In genomic region chr5:116411101-116411571, GRCh38 we compare ENCODE assay signal across 24 cellular contexts.
A peak's percentile ranks its signal among the peaks of the same experiment; 100 is the strongest.
DNase-seq lines count a peak whose midpoint lies in the region; ATAC-seq and TF ChIP-seq lines count a peak whose summit lies in the region.
"Had no signal": no experiment of that assay in that cellular context is flagged by ENCODE, and none has a peak within 500 bp of the region (broad histone marks: within the 10 kb centered on the region; RNA-seq: fewer than 3 reads in every experiment).

No MANE protein-coding gene starts in this region.

- H3K27ac Mint-ChIP-seq in natural killer cell: no peak overlapping the region
- H3K27ac Mint-ChIP-seq: activated CD8-positive, alpha-beta T cell treated with anti-CD3 and anti-CD28 coated beads for 36 hours; natural killer cell treated with Interleukin-12 subunit alpha and Interleukin-12 subunit beta and Interleukin-15 and Interleukin-18, amount 100 ng/mL, for 72 hours had no signal

- no peak for ATAC-seq in natural killer cell
- ATAC-seq: activated CD8-positive, alpha-beta T cell treated with anti-CD3 and anti-CD28 coated beads for 36 hours; natural killer cell treated with Interleukin-12 subunit alpha and Interleukin-12 subunit beta and Interleukin-15 and Interleukin-18, amount 100 ng/mL, for 72 hours; SK-N-SH treated with all-trans-retinoic acid at 6 μM for 48 hours had no signal

- no peak overlapping the region for H3K4me3 ChIP-seq in fibroblast of pulmonary artery (replicated peaks; ENCODE audit: low read depth, low read length)
- H3K4me3 ChIP-seq: esophagus muscularis mucosa, smooth muscle cell, stomach had no signal

- TF ChIP-seq CTCF in fibroblast of pulmonary artery (IDR thresholded peaks at IDR 0.05; ENCODE audit: low read length, missing control alignments): no peak
- TF ChIP-seq CTCF in natural killer cell (IDR thresholded peaks at IDR 0.05): no peak

- no peaks in the 10 kb centered on the region for H3K27me3 Mint-ChIP-seq in natural killer cell (ENCODE audit: low read depth in 2 of 2)
- H3K27me3 Mint-ChIP-seq: activated CD8-positive, alpha-beta T cell treated with anti-CD3 and anti-CD28 coated beads for 36 hours; central memory CD8-positive, alpha-beta T cell; natural killer cell treated with Interleukin-12 subunit alpha and Interleukin-12 subunit beta and Interleukin-15 and Interleukin-18, amount 100 ng/mL, for 72 hours had no signal

- intact Hi-C loops in natural killer cell (cut with micrococcal nuclease): no loop called here

- no peak overlapping the region for H3K4me3 Mint-ChIP-seq in natural killer cell
- H3K4me3 Mint-ChIP-seq: activated CD8-positive, alpha-beta T cell treated with anti-CD3 and anti-CD28 coated beads for 36 hours; central memory CD8-positive, alpha-beta T cell; natural killer cell treated with Interleukin-12 subunit alpha and Interleukin-12 subunit beta and Interleukin-15 and Interleukin-18, amount 100 ng/mL, for 72 hours had no signal

- H3K9me3 Mint-ChIP-seq in natural killer cell: no peaks in the 10 kb centered on the region
- H3K9me3 Mint-ChIP-seq: activated CD8-positive, alpha-beta T cell treated with anti-CD3 and anti-CD28 coated beads for 36 hours; central memory CD8-positive, alpha-beta T cell; natural killer cell treated with Interleukin-12 subunit alpha and Interleukin-12 subunit beta and Interleukin-15 and Interleukin-18, amount 100 ng/mL, for 72 hours had no signal

- DNase-seq in fibroblast of pulmonary artery (ENCODE audit: low read depth) (peak; percentile 21), left kidney (ENCODE audit: low read depth, low spot score) (peak; percentile 64), superior temporal gyrus (ENCODE audit: extremely low spot score) (peak; percentile 67), HuH-7.5 (ENCODE audit: low spot score) (no peak), natural killer cell (no peak), SKM-1 treated with dmso at 0.1 percent for 144 hours (lab: John Stamatoyannopoulos, UW; ENCODE audit: unreplicated experiment) (no peak), NCI-H69 (lab: John Stamatoyannopoulos, UW) (no peak)
- DNase-seq: activated CD4-positive, CD25-positive, alpha-beta regulatory T cell; activated CD8-positive, alpha-beta T cell treated with anti-CD3 and anti-CD28 coated beads for 36 hours; activated naive CD4-positive, alpha-beta T cell; activated T-cell treated with anti-CD3 and anti-CD28 coated beads, Interleukin-2, amount 50 U/mL, for 1 hour; amniotic stem cell; effector memory CD4-positive, alpha-beta T cell; H7; mesendoderm; NCI-H2029; stimulated activated CD4-positive, alpha-beta T cell treated with anti-CD3 and anti-CD28 coated beads, Interleukin-4, amount 100 ng/mL, for 24 hours; stomach had no signal

- H3K4me1 Mint-ChIP-seq in natural killer cell: no peaks in the 10 kb centered on the region
- H3K4me1 Mint-ChIP-seq: central memory CD8-positive, alpha-beta T cell had no signal

- H3K27ac ChIP-seq in angular gyrus (ENCODE audit: low read depth, low read length): peak overlapping the region; percentile 15
- H3K27ac ChIP-seq: stomach had no signal

- H3K36me3 Mint-ChIP-seq in natural killer cell: no peaks in the 10 kb centered on the region

Comparison
In these comparisons a context has a peak if more than half of its experiments do, and no peak if none do; other contexts are left out.
1. DNase-seq: peak in fibroblast of pulmonary artery (single experiment), left kidney (single experiment) and superior temporal gyrus (single experiment); none in HuH-7.5 (single experiment), natural killer cell (single experiment), SKM-1 treated with dmso at 0.1 percent for 144 hours (single experiment) and NCI-H69 (single experiment).